1 cellular context compared by ENCODE assay signal in genomic region chr3:72319202-72320095, GRCh38.
A peak's percentile ranks its signal among the peaks of the same experiment; 100 is the strongest.
TF ChIP-seq lines count a peak whose summit lies in the region.

No MANE protein-coding gene starts in this region.

TF ChIP-seq in K562, 482 proteins besides CTCF, POLR2A, EP300 and RAD21 (continued from another document and continues in another):
- TF ChIP-seq TSHZ1 (CRISPR knock-in tag; IDR thresholded peaks at IDR 0.05) (no peak), TGIF2 (CRISPR knock-in tag; IDR thresholded peaks at IDR 0.05) (no peak), JUNB (CRISPR knock-in tag; conservative IDR thresholded peaks at IDR 0.05) (no peak), ADNP (tag; IDR thresholded peaks at IDR 0.05) (peak; percentile 94), TEAD1 (CRISPR knock-in tag; IDR thresholded peaks at IDR 0.05) (peak in 1 of 2 experiments; percentile 50; a peak in 1 of 4 replicates), CBFA2T2 (conservative IDR thresholded peaks at IDR 0.05) (0 out of 2 replicates have a peak, but pooled peaks have one; percentile 24), TFAP4 (CRISPR knock-in tag; IDR thresholded peaks at IDR 0.05; ENCODE audit: borderline replicate concordance) (peak; percentile 73; the same call in 1 of the 2 replicates), FOXJ2 (tag; IDR thresholded peaks at IDR 0.05) (no peak), ATF3 (IDR thresholded peaks at IDR 0.05) (peak; percentile 73), ATF3 (CRISPR knock-in tag; conservative IDR thresholded peaks at IDR 0.05) (0 out of 2 replicates have a peak, but pooled peaks have one; percentile 34), LEF1 (IDR thresholded peaks at IDR 0.05) (0 out of 2 replicates have a peak, but pooled peaks have one; percentile 17), EP400 (IDR thresholded peaks at IDR 0.05) (peak; percentile 53), ZNF584 (CRISPR knock-in tag; IDR thresholded peaks at IDR 0.05; ENCODE audit: low read depth) (peak; percentile 73), RBFOX2 (IDR thresholded peaks at IDR 0.05; ENCODE audit: low read depth, low read length) (no peak), JUN (IDR thresholded peaks at IDR 0.05; ENCODE audit: borderline replicate concordance, low read depth, low read length) (peak; percentile 20; the same call in 1 of the 2 replicates), JUN (CRISPR knock-in tag; IDR thresholded peaks at IDR 0.05; ENCODE audit: borderline replicate concordance) (no peak), ZBTB33 (CRISPR knock-in tag; IDR thresholded peaks at IDR 0.05) (no peak), PRMT5 (CRISPR knock-in tag; IDR thresholded peaks at IDR 0.05) (no peak), YY1 (IDR thresholded peaks at IDR 0.05; ENCODE audit: borderline replicate concordance in 1 of 3, control insufficient read depth in 1 of 3, extremely low read depth in 1 of 3, insufficient read depth in 3 of 3, insufficient read length in 1 of 3, insufficient replicate concordance in 2 of 3, low read depth in 1 of 3, low read length in 2 of 3) (peak in 1 of 3 experiments; percentile 55), NFE2 (IDR thresholded peaks at IDR 0.05; ENCODE audit: low read depth) (peak; percentile 92), ZNF184 (CRISPR knock-in tag; IDR thresholded peaks at IDR 0.05) (no peak), ZNF318 (IDR thresholded peaks at IDR 0.05; ENCODE audit: borderline replicate concordance in 1 of 2, low read depth in 1 of 2) (0 out of 4 replicates have a peak, but pooled peaks of 1 of the 2 experiments have one; percentile 36), LCOR (CRISPR knock-in tag; IDR thresholded peaks at IDR 0.05) (no peak), ZBTB11 (CRISPR knock-in tag; IDR thresholded peaks at IDR 0.05) (0 out of 6 replicates have a peak, but pooled peaks of 1 of the 3 experiments have one; percentile 47), ARID1B (IDR thresholded peaks at IDR 0.05) (peak; percentile 75), ZNF592 (IDR thresholded peaks at IDR 0.05) (peak; percentile 94), SOX6 (IDR thresholded peaks at IDR 0.05) (peak; percentile 67; the same call in 1 of the 2 replicates), CHD4 (IDR thresholded peaks at IDR 0.05; ENCODE audit: insufficient read depth, insufficient replicate concordance, low read depth, low read length, poor library complexity, severe bottlenecking) (peak; percentile 76), TAF9B (IDR thresholded peaks at IDR 0.05; ENCODE audit: partially characterized antibody) (peak; percentile 50), BCOR (IDR thresholded peaks at IDR 0.05) (peak; percentile 86), NBN (IDR thresholded peaks at IDR 0.05; ENCODE audit: low read depth) (peak; percentile 50; the same call in 1 of the 2 replicates)
